Comparison of ENCODE assay signal across 31 cellular contexts in genomic region chr12:111112699-111113098, GRCh38.
"Had no signal": no experiment of that assay in that cellular context is flagged by ENCODE, and none has a peak within 500 bp of the region (broad histone marks: within the 10 kb centered on the region; RNA-seq: fewer than 3 reads in every experiment).

No MANE protein-coding gene starts in this region.

- H3K27ac Mint-ChIP-seq: activated CD4-positive, alpha-beta T cell treated with anti-CD3 and anti-CD28 coated beads, Interleukin-2, amount 10 ng/mL, durations not matched to agents 24 days and 14 days; activated CD8-positive, alpha-beta T cell treated with anti-CD3 and anti-CD28 coated beads for 36 hours; activated naive CD8-positive, alpha-beta T cell treated with anti-CD3 and anti-CD28 coated beads for 36 hours; activated T-cell treated with anti-CD3 and anti-CD28 coated beads, Interleukin-2, amount 50 U/mL, for 72 hours; activated T-helper 17 cell treated with anti-CD3 and anti-CD28 coated beads, Interleukin-2, amount 50 U/mL, for 72 hours had no signal

- H3K27me3 Mint-ChIP-seq: activated CD8-positive, alpha-beta T cell treated with anti-CD3 and anti-CD28 coated beads for 36 hours; activated naive CD8-positive, alpha-beta T cell treated with anti-CD3 and anti-CD28 coated beads for 36 hours had no signal

- H3K4me3 ChIP-seq: MG63, PC-9 had no signal

- H3K4me2 ChIP-seq: PC-9 had no signal

- H3K4me3 Mint-ChIP-seq: activated CD4-positive, alpha-beta T cell treated with anti-CD3 and anti-CD28 coated beads, Interleukin-2, amount 10 ng/mL, durations not matched to agents 24 days and 14 days; activated CD8-positive, alpha-beta T cell treated with anti-CD3 and anti-CD28 coated beads for 36 hours; activated naive CD8-positive, alpha-beta T cell treated with anti-CD3 and anti-CD28 coated beads for 36 hours; activated T-cell treated with anti-CD3 and anti-CD28 coated beads, Interleukin-2, amount 50 U/mL, for 72 hours; activated T-helper 17 cell treated with anti-CD3 and anti-CD28 coated beads, Interleukin-2, amount 50 U/mL, for 72 hours had no signal

- DNase-seq: activated CD4-positive, alpha-beta T cell treated with anti-CD3 and anti-CD28 coated beads, Interleukin-2, amount 10 ng/mL, durations not matched to agents 24 days and 14 days; activated CD4-positive, alpha-beta T cell treated with anti-CD3 and anti-CD28 coated beads, Interleukin-2, amount 50 U/mL, for 4 hours; activated CD8-positive, alpha-beta T cell treated with anti-CD3 and anti-CD28 coated beads for 36 hours; activated effector memory CD4-positive, alpha-beta T cell treated with anti-CD3 and anti-CD28 coated beads, Interleukin-2, amount 50 U/mL, for 16 hours; activated naive CD4-positive, alpha-beta T cell; activated naive CD4-positive, alpha-beta T cell treated with anti-CD3 and anti-CD28 coated beads, Interleukin-2, amount 50 U/mL, for 16 hours; activated naive CD8-positive, alpha-beta T cell treated with anti-CD3 and anti-CD28 coated beads for 36 hours; activated T-cell treated with anti-CD3 and anti-CD28 coated beads, Interleukin-2, amount 50 U/mL, for 1 hour; activated T-cell treated with anti-CD3 and anti-CD28 coated beads, Interleukin-2, amount 50 U/mL, for 72 hours; amniotic stem cell; aorta; brain microvascular endothelial cell; central memory CD4-positive, alpha-beta T cell; Karpas-422; MG63; NCI-H1092; NCI-H1436 treated with DMSO at 0.1 percent for 48 hours; NCI-H1694 treated with DMSO at 0.1 percent for 48 hours; NCI-H2029; NCI-H2171; NCI-H510A; NCI-H748 treated with DMSO at 0.1 percent for 48 hours; NK-92 treated with Interleukin-12 subunit alpha and Interleukin-12 subunit beta, amount 100 ng/mL, for 24 hours; PC-9; SIG-M5; SW 1271; T-helper 1 cell; T-helper 2 cell; T1000 had no signal

- H3K9me3 Mint-ChIP-seq: activated CD8-positive, alpha-beta T cell treated with anti-CD3 and anti-CD28 coated beads for 36 hours had no signal

- H3K4me1 Mint-ChIP-seq: activated CD4-positive, alpha-beta T cell treated with anti-CD3 and anti-CD28 coated beads, Interleukin-2, amount 10 ng/mL, durations not matched to agents 24 days and 14 days; activated T-helper 17 cell treated with anti-CD3 and anti-CD28 coated beads, Interleukin-2, amount 50 U/mL, for 72 hours had no signal

- H3K27me3 ChIP-seq: brain microvascular endothelial cell, MG63 had no signal

- H3K36me3 ChIP-seq: brain microvascular endothelial cell, MG63 had no signal

- H3K9me3 ChIP-seq: MG63 had no signal

- H2AFZ ChIP-seq: PC-9 had no signal

- H3K27ac ChIP-seq: brain microvascular endothelial cell, PC-9, RWPE1 had no signal
